16 cellular contexts compared by ENCODE assay signal in genomic region chr5:162637501-162637900, GRCh38.
DNase-seq lines count a peak whose midpoint lies in the region; ATAC-seq and TF ChIP-seq lines count a peak whose summit lies in the region.
"Had no signal": no experiment of that assay in that cellular context is flagged by ENCODE, and none has a peak within 500 bp of the region (broad histone marks: within the 10 kb centered on the region; RNA-seq: fewer than 3 reads in every experiment).

No MANE protein-coding gene starts in this region.

- H2BK5ac ChIP-seq in neuronal stem cell (ENCODE audit: low read length), result no peak overlapping the region

- H2BK15ac ChIP-seq in neuronal stem cell (ENCODE audit: low read length), result no peak overlapping the region

- no peak overlapping the region for H4K8ac ChIP-seq in neuronal stem cell (ENCODE audit: low read depth, low read length)

- no peak overlapping the region for H3K9ac ChIP-seq in neuronal stem cell (ENCODE audit: low read depth, low read length, poor library complexity)
- H3K9ac ChIP-seq: BLaER1 treated with 17β-estradiol and CSF1 and Interleukin-3, amounts not matched to agents 10 nM and 100 nM had no signal

- no peaks in the 10 kb centered on the region for H3K79me1 ChIP-seq in neuronal stem cell (ENCODE audit: low read depth, low read length)

- H4K91ac ChIP-seq in neuronal stem cell (ENCODE audit: low read depth, low read length, poor library complexity), result no peak overlapping the region

- no peak overlapping the region for H3K18ac ChIP-seq in neuronal stem cell (ENCODE audit: low read length)

- intact Hi-C loops in dorsolateral prefrontal cortex (cut with DNase I), result no loop called here

- H3K23ac ChIP-seq in neuronal stem cell (ENCODE audit: low read depth, low read length, poor library complexity), result no peak overlapping the region

- H2BK120ac ChIP-seq in neuronal stem cell (ENCODE audit: low read depth, low read length), result no peak overlapping the region

- peaks cover 0 to 3% of the 10 kb centered on the region in 2 donors for H3K9me3 ChIP-seq in neuronal stem cell (replicated peaks in 1 of 2; ENCODE audit: control insufficient read depth in 2 of 2, insufficient read depth in 1 of 2, low read depth in 1 of 2, low read length in 2 of 2)
- H3K9me3 ChIP-seq: Caco-2 had no signal

- H2AFZ ChIP-seq in neuronal stem cell (ENCODE audit: low read length), result no peak overlapping the region

- ATAC-seq in HG02970 (IDR thresholded peaks at IDR 0.05; ENCODE audit: low FRiP score, unreplicated experiment) (no peak), HG02571 (IDR thresholded peaks at IDR 0.05; ENCODE audit: unreplicated experiment) (no peak)
- ATAC-seq: CD8-positive, alpha-beta T cell had no signal

- no peak overlapping the region for H3K14ac ChIP-seq in neuronal stem cell (ENCODE audit: low read length)

- H3K27ac ChIP-seq in dorsolateral prefrontal cortex (peak overlapping the region in 37 of 59 donors; percentile 8 to 78 (median 47)), neuronal stem cell (replicated peaks; ENCODE audit: low read length) (no peak overlapping the region)
- H3K27ac ChIP-seq: BLaER1 treated with 17β-estradiol and CSF1 and Interleukin-3, amounts not matched to agents 10 nM and 100 nM; C4-2B had no signal

- no peak overlapping the region for H2BK12ac ChIP-seq in neuronal stem cell (ENCODE audit: low read length)

- DNase-seq in Ammon's horn (ENCODE audit: low spot score) (peak; percentile 54), dorsolateral prefrontal cortex (peak in 2 of 10 donors; percentile 4 to 18), middle frontal gyrus (ENCODE audit: extremely low spot score, low spot score) (peak; percentile 37), neuronal stem cell (ENCODE audit: low spot score) (no peak)
- DNase-seq: 8988T; ACHN; Caco-2; Calu3; CD4-positive, alpha-beta T cell; CD8-positive, alpha-beta T cell; DMS79 treated with DMSO at 0.1 percent for 48 hours; GF-D8 had no signal

- peaks cover 0 to 3% of the 10 kb centered on the region in 2 donors for H3K4me1 ChIP-seq in neuronal stem cell (ENCODE audit: control insufficient read depth in 2 of 2, insufficient read depth in 1 of 2, low read depth in 1 of 2, low read length in 2 of 2)
- H3K4me1 ChIP-seq: BLaER1 treated with 17β-estradiol and CSF1 and Interleukin-3, amounts not matched to agents 10 nM and 100 nM; Caco-2 had no signal

- H3K4me3 ChIP-seq in dorsolateral prefrontal cortex (no peak overlapping the region), neuronal stem cell (ENCODE audit: low read length in 2 of 2) (no peak overlapping the region)
- H3K4me3 ChIP-seq: BLaER1 treated with 17β-estradiol and CSF1 and Interleukin-3, amounts not matched to agents 10 nM and 100 nM had no signal

- no peak overlapping the region for H2AK5ac ChIP-seq in neuronal stem cell (ENCODE audit: low read depth, low read length)

- H3K4ac ChIP-seq in neuronal stem cell (ENCODE audit: low read length), result no peak overlapping the region

- no peak for TF ChIP-seq CTCF in dorsolateral prefrontal cortex (IDR thresholded peaks at IDR 0.05 in 54 of 56, conservative IDR thresholded peaks at IDR 0.05 in 2 of 56; ENCODE audit: low read depth in 1 of 56, partially characterized antibody in 56 of 56)

- H3K27me3 ChIP-seq in dorsolateral prefrontal cortex (no peaks in the 10 kb centered on the region), neuronal stem cell (ENCODE audit: control insufficient read depth in 3 of 3, insufficient read depth in 3 of 3, low read depth in 1 of 3, low read length in 3 of 3) (no peaks in the 10 kb centered on the region)
- H3K27me3 ChIP-seq: BLaER1 treated with 17β-estradiol and CSF1 and Interleukin-3, amounts not matched to agents 10 nM and 100 nM had no signal

- H3K4me2 ChIP-seq in neuronal stem cell (ENCODE audit: insufficient read depth, low read length, poor library complexity, severe bottlenecking), result no peak overlapping the region
- H3K4me2 ChIP-seq: BLaER1 treated with 17β-estradiol and CSF1 and Interleukin-3, amounts not matched to agents 10 nM and 100 nM had no signal

- no CpG with 5 or more reads among the region's 7 CpGs for WGBS in neuronal stem cell (ENCODE audit: extremely low coverage in 2 of 2, insufficient read length in 2 of 2, insufficient replicate concordance in 1 of 2), 2 donors

- H3K36me3 ChIP-seq in neuronal stem cell (replicated peaks in 1 of 2; ENCODE audit: control insufficient read depth in 2 of 2, insufficient read depth in 2 of 2, low read length in 2 of 2), result no peaks in the 10 kb centered on the region
